ENCODE assay signal across 17 cellular contexts in the genomic region with DNA sequence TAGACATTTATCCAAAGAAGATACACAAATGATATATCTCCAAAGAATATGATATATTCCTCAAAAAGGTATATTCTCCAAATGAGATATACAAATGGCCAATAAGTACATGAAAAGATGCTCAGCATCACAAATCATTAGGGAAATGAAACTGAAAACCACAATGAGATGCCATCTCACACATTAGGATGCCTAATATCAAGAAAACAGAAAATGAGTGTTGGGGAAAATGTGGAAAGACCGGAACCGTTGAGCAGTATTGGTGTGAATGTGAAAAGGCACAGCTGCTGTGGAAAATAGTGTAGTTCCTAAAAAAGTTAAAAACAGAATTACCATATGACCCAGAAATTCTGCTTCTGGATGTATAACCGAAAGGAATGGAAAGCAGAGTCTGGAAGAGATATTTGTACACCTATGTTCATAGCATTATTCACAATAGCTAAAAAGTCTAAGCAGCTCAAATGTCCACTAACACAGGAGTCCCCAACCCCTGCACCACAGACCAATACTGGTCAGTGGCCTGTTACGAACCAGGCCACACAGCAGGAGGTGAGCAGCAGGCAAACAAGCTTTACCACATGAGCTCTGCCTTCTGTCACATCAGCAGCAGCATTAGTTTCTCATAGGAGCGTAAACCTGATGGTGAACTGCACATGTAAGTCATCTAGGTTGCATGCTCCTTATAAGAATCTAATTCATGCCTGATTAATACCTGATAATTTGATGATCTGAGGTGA.
"Had no signal": no experiment of that assay in that cellular context is flagged by ENCODE, and none has a peak within 500 bp of the region (broad histone marks: within the 10 kb centered on the region; RNA-seq: fewer than 3 reads in every experiment).

No MANE protein-coding gene starts in this region.

- H3K9me3 ChIP-seq: adrenal gland, colonic mucosa, esophagus squamous epithelium, mucosa of descending colon had no signal

- H3K27me3 ChIP-seq: adrenal gland, colonic mucosa, esophagus squamous epithelium had no signal

- H3K4me3 ChIP-seq: adrenal gland, colonic mucosa, esophagus squamous epithelium, mucosa of descending colon had no signal

- H3K36me3 ChIP-seq: adrenal gland, colonic mucosa, esophagus squamous epithelium had no signal

- H3K79me2 ChIP-seq: parathyroid adenoma had no signal

- H3K4me3 Mint-ChIP-seq: activated B cell treated with CpG ODN at 0.5 μM for 24 hours; activated CD8-positive, alpha-beta T cell treated with anti-CD3 and anti-CD28 coated beads for 36 hours; activated naive CD4-positive, alpha-beta T cell treated with anti-CD3 and anti-CD28 coated beads, Interleukin-2, amount 50 U/mL, for 24 hours; activated T-cell treated with anti-CD3 and anti-CD28 coated beads, Interleukin-2, amount 50 U/mL, for 4 hours; naive thymus-derived CD4-positive, alpha-beta T cell had no signal

- ATAC-seq: activated CD8-positive, alpha-beta T cell treated with anti-CD3 and anti-CD28 coated beads for 36 hours; activated T-cell treated with anti-CD3 and anti-CD28 coated beads, Interleukin-2, amount 50 U/mL, for 4 hours; left lobe of liver; mucosa of descending colon; naive thymus-derived CD4-positive, alpha-beta T cell had no signal

- H3K4me1 ChIP-seq: adrenal gland, colonic mucosa, esophagus squamous epithelium, parathyroid adenoma had no signal

- H3K4me1 Mint-ChIP-seq: activated B cell treated with CpG ODN at 0.5 μM for 24 hours; activated naive CD4-positive, alpha-beta T cell treated with anti-CD3 and anti-CD28 coated beads, Interleukin-2, amount 50 U/mL, for 24 hours; naive thymus-derived CD4-positive, alpha-beta T cell had no signal

- H3K27ac Mint-ChIP-seq: activated B cell treated with CpG ODN at 0.5 μM for 24 hours; activated CD8-positive, alpha-beta T cell treated with anti-CD3 and anti-CD28 coated beads for 36 hours; activated naive CD4-positive, alpha-beta T cell treated with anti-CD3 and anti-CD28 coated beads, Interleukin-2, amount 50 U/mL, for 24 hours; naive thymus-derived CD4-positive, alpha-beta T cell had no signal

- H3K27ac ChIP-seq: adrenal gland, colonic mucosa, esophagus squamous epithelium, parathyroid adenoma had no signal

- H3K36me3 Mint-ChIP-seq: activated naive CD4-positive, alpha-beta T cell treated with anti-CD3 and anti-CD28 coated beads, Interleukin-2, amount 50 U/mL, for 24 hours; naive thymus-derived CD4-positive, alpha-beta T cell had no signal

- H3K27me3 Mint-ChIP-seq: activated B cell treated with CpG ODN at 0.5 μM for 24 hours; activated CD8-positive, alpha-beta T cell treated with anti-CD3 and anti-CD28 coated beads for 36 hours; activated naive CD4-positive, alpha-beta T cell treated with anti-CD3 and anti-CD28 coated beads, Interleukin-2, amount 50 U/mL, for 24 hours; naive thymus-derived CD4-positive, alpha-beta T cell had no signal

- H3K9ac ChIP-seq: parathyroid adenoma had no signal

- H2AFZ ChIP-seq: parathyroid adenoma had no signal

- DNase-seq: activated B cell treated with CpG ODN at 0.5 μM for 24 hours; activated CD4-positive, alpha-beta T cell treated with anti-CD3 and anti-CD28 coated beads for 48 hours; activated CD8-positive, alpha-beta T cell treated with anti-CD3 and anti-CD28 coated beads for 36 hours; activated effector memory CD4-positive, alpha-beta T cell treated with anti-CD3 and anti-CD28 coated beads, Interleukin-2, amount 50 U/mL, for 16 hours; activated T-cell treated with anti-CD3 and anti-CD28 coated beads, Interleukin-2, amount 50 U/mL, for 4 hours; adrenal gland; colonic mucosa; esophagus squamous epithelium; hippocampal formation; mammary epithelial cell; mucosa of descending colon; naive thymus-derived CD4-positive, alpha-beta T cell; stimulated activated CD4-positive, alpha-beta T cell treated with anti-CD3 and anti-CD28 coated beads, Interleukin-12 subunit alpha, Interleukin-12 subunit beta, amount 100 ng/mL, for 4 hours; stimulated activated CD4-positive, alpha-beta T cell treated with anti-CD3 and anti-CD28 coated beads, Interleukin-2, amount 100 ng/mL, for 24 hours had no signal
